In the genomic region with DNA sequence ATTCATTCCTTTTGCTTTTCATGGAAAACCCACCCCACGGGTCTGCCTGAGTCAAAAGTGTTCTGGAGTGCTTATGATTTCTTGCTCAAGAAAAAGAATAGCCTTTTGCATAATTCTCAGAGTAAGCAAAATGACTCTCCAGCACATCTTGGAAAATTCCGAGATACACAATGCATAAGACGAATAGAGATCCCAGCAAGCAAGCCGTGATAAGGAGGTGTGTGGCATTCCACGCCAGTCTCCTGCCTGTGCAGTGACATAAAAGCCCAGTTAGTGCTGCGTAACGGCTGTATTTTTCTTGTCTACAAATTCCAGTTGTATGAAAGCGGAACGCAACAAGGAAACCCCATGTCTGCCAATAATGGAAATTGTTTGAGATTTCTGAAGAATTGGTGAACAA, we compare ENCODE assay signal across 23 cellular contexts.
"Had no signal": no experiment of that assay in that cellular context is flagged by ENCODE, and none has a peak within 500 bp of the region (broad histone marks: within the 10 kb centered on the region; RNA-seq: fewer than 3 reads in every experiment).

No MANE protein-coding gene starts in this region.

- H3K27me3 ChIP-seq: MG63, SJCRH30 had no signal

- DNase-seq: IMR-90, Karpas-422, KG1, MG63, NCI-H1092, NCI-H1105 treated with DMSO at 0.1 percent for 48 hours, NCI-H1417 treated with DMSO at 0.1 percent for 48 hours, NCI-H146, NCI-H1694 treated with DMSO at 0.1 percent for 48 hours, NCI-H1930, NCI-H2081, NCI-H2107, NCI-H226, NCI-H446, NCI-H510A, NCI-H524 treated with DMSO at 0.1 percent for 48 hours, NCI-H69, NCI-H774, RPMI8226, SHP77 treated with DMSO at 0.1 percent for 48 hours, SJCRH30 had no signal

- ATAC-seq: HepG2, SK-N-SH treated with all-trans-retinoic acid at 6 μM for 48 hours had no signal

- H3K4me3 ChIP-seq: MG63, SJCRH30 had no signal

- H3K27ac ChIP-seq: SJCRH30 had no signal
